24 cellular contexts compared by ENCODE assay signal in the genomic region with DNA sequence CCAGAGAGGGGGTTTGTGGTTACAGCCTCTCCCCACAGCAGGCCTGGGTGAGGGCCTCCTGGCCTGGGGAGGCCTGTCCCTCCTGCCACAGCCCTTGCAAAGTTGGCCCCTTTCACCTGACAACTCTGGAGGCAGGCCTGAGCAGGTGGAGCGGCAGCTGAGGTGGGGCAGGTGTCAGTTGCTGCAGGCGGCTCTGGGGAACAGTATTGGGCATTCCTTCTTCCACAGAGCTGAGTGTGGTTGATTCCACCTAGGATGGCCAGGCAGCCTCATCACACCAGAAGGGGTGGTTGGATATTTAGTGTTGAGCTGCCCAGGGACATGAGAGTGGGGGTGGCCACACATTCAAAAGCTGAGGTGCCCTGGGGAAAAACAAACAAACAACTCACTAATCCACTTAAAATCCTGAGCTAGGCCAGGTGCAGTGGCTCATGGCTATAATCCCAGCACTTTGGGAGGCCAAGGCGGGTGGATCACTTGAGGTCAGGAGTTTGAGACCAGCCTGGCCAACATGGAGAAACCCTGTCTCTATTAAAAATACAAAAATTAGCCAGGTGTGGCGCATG. TPM values are rescaled to one million over a fixed set of nuclear protein-coding genes. Genes with fewer than 3 reads are reported as not detected.
A peak's percentile ranks its signal among the peaks of the same experiment; 100 is the strongest.
DNase-seq lines count a peak whose midpoint lies in the region; ATAC-seq lines count a peak whose summit lies in the region.
"Had no signal": no experiment of that assay in that cellular context is flagged by ENCODE, and none has a peak within 500 bp of the region (broad histone marks: within the 10 kb centered on the region; RNA-seq: fewer than 3 reads in every experiment).

No MANE protein-coding gene starts in this region.

- H3K9ac ChIP-seq in mesenchymal stem cell (ENCODE audit: low read length): no peak overlapping the region
- H3K9ac ChIP-seq: KMS-11 had no signal

- no peak overlapping the region for H3K27ac ChIP-seq in mesenchymal stem cell (ENCODE audit: low read length, poor library complexity, severe bottlenecking)
- H3K27ac ChIP-seq: adrenal gland, hepatocyte, KMS-11, thyroid gland had no signal

- peaks cover 0 to 14% of the 10 kb centered on the region in 2 experiments for H3K27me3 ChIP-seq in mesenchymal stem cell (ENCODE audit: control insufficient read depth in 1 of 2, insufficient read depth in 1 of 2, low read length in 2 of 2)
- H3K27me3 ChIP-seq: adrenal gland, hepatocyte, thyroid gland had no signal

- H4K8ac ChIP-seq in mesenchymal stem cell (ENCODE audit: low read length): no peak overlapping the region

- H3K9me3 ChIP-seq in mesenchymal stem cell (ENCODE audit: control insufficient read depth, low read length): no peaks in the 10 kb centered on the region
- H3K9me3 ChIP-seq: adrenal gland, thyroid gland had no signal

- H3K4me2 ChIP-seq in mesenchymal stem cell (ENCODE audit: low read length, poor library complexity, severe bottlenecking): no peak overlapping the region
- H3K4me2 ChIP-seq: hepatocyte, KMS-11 had no signal

- H3K36me3 ChIP-seq in mesenchymal stem cell (ENCODE audit: control insufficient read depth in 1 of 2, insufficient read depth in 2 of 2, low read depth in 1 of 2, low read length in 2 of 2): no peaks in the 10 kb centered on the region
- H3K36me3 ChIP-seq: adrenal gland, thyroid gland had no signal

- H3K23ac ChIP-seq in mesenchymal stem cell (ENCODE audit: low read length in 2 of 2): no peak overlapping the region

- peak overlapping the region; percentile 67 for H4K91ac ChIP-seq in mesenchymal stem cell (ENCODE audit: low read length)

- H3K14ac ChIP-seq in mesenchymal stem cell (ENCODE audit: low read length in 2 of 2): no peak overlapping the region

- H3K36me3 Mint-ChIP-seq in activated CD4-positive, alpha-beta T cell treated with anti-CD3 and anti-CD28 coated beads for 36 hours (ENCODE audit: low read depth): no peaks in the 10 kb centered on the region
- H3K36me3 Mint-ChIP-seq: natural killer cell had no signal

- peak; percentile 16 for DNase-seq in DMS79 (lab: John Stamatoyannopoulos, UW)
- peak; percentile 53 to 87 (median 62) for DNase-seq in NCI-H1417 (lab: John Stamatoyannopoulos, UW)
- peak; percentile 56 for DNase-seq in NCI-H774 (lab: John Stamatoyannopoulos, UW)
- no peak for DNase-seq in mesenchymal stem cell
- no peak for DNase-seq in OCI-M2 (lab: John Stamatoyannopoulos, UW; ENCODE audit: unreplicated experiment)
- no peak for DNase-seq in NCI-H1694 (lab: John Stamatoyannopoulos, UW)
- no peak for DNase-seq in activated CD4-positive, alpha-beta T cell treated with anti-CD3 and anti-CD28 coated beads for 36 hours
- DNase-seq: activated CD4-positive, alpha-beta T cell treated with anti-CD3 and anti-CD28 coated beads, Interleukin-2, amount 50 U/mL, for 1 hour; activated CD8-positive, alpha-beta memory T cell treated with anti-CD3 and anti-CD28 coated beads, Interleukin-2, amount 50 U/mL, for 4 hours; activated effector memory CD4-positive, alpha-beta T cell treated with anti-CD3 and anti-CD28 coated beads, Interleukin-2, amount 50 U/mL, for 16 hours; adrenal gland; HFFc6; mammary epithelial cell; natural killer cell; NCI-H446 treated with DMSO at 0.1 percent for 48 hours; OCI-M1; stimulated activated naive CD4-positive, alpha-beta T cell; thyroid gland had no signal

- 86% methylated on average over 4 of the region's 4 CpGs for WGBS in mesenchymal stem cell

- no peak overlapping the region for H2AK5ac ChIP-seq in mesenchymal stem cell (ENCODE audit: low read length, severe bottlenecking)

- no peak overlapping the region for H3K27ac Mint-ChIP-seq in activated CD4-positive, alpha-beta T cell treated with anti-CD3 and anti-CD28 coated beads for 36 hours
- H3K27ac Mint-ChIP-seq: dendritic cell treated with granulocyte-macrophage colony-stimulating factor and Interleukin-4, amounts not matched to agents 40 ng/mL and 50 ng/mL, for 4 days; HFFc6; natural killer cell had no signal

- no peak overlapping the region for H2BK12ac ChIP-seq in mesenchymal stem cell (ENCODE audit: low read length in 2 of 2)

- H3K9me3 Mint-ChIP-seq in activated CD4-positive, alpha-beta T cell treated with anti-CD3 and anti-CD28 coated beads for 36 hours (ENCODE audit: low read depth): no peaks in the 10 kb centered on the region
- H3K9me3 Mint-ChIP-seq: dendritic cell treated with granulocyte-macrophage colony-stimulating factor and Interleukin-4, amounts not matched to agents 40 ng/mL and 50 ng/mL, for 4 days; HFFc6; natural killer cell had no signal

- CTCF ChIA-PET in activated CD4-positive, alpha-beta T cell treated with anti-CD3 and anti-CD28 coated beads for 36 hours (lab: Charles Lee): interaction anchor here (0.8 kb wide), 1 partner anchor 639 kb away, joined by 3 read pairs; no protein-coding TSS in a partner anchor

- peak overlapping the region; percentile 57 for H2BK15ac ChIP-seq in mesenchymal stem cell (ENCODE audit: low read depth, poor library complexity, severe bottlenecking)

- POLR2A ChIA-PET in activated CD4-positive, alpha-beta T cell treated with anti-CD3 and anti-CD28 coated beads for 36 hours (lab: Charles Lee): no interaction called here

- no peak overlapping the region for H3K4me3 Mint-ChIP-seq in activated CD4-positive, alpha-beta T cell treated with anti-CD3 and anti-CD28 coated beads for 36 hours
- H3K4me3 Mint-ChIP-seq: dendritic cell treated with granulocyte-macrophage colony-stimulating factor and Interleukin-4, amounts not matched to agents 40 ng/mL and 50 ng/mL, for 4 days; HFFc6; natural killer cell had no signal

- ATAC-seq in activated CD4-positive, alpha-beta T cell treated with anti-CD3 and anti-CD28 coated beads for 36 hours: no peak

- peak overlapping the region in 1 of 2 experiments; percentile 88 for H3K4ac ChIP-seq in mesenchymal stem cell (ENCODE audit: low read depth in 1 of 2, low read length in 2 of 2)

- no peak overlapping the region for H3K4me3 ChIP-seq in mesenchymal stem cell (ENCODE audit: insufficient read depth in 1 of 2, low read depth in 1 of 2, low read length in 2 of 2)
- H3K4me3 ChIP-seq: adrenal gland, hepatocyte, thyroid gland had no signal

- peaks cover under 1% of the 10 kb centered on the region for H3K4me1 ChIP-seq in mesenchymal stem cell (ENCODE audit: control insufficient read depth, insufficient read depth, low read depth, low read length)
- H3K4me1 ChIP-seq: adrenal gland, thyroid gland had no signal

- H2BK120ac ChIP-seq in mesenchymal stem cell (ENCODE audit: low read depth, low read length): no peak overlapping the region

- no peaks in the 10 kb centered on the region for H3K27me3 Mint-ChIP-seq in activated CD4-positive, alpha-beta T cell treated with anti-CD3 and anti-CD28 coated beads for 36 hours

- H3K18ac ChIP-seq in mesenchymal stem cell (ENCODE audit: low read depth in 1 of 2, low read length in 2 of 2): no peak overlapping the region

- H2AFZ ChIP-seq in mesenchymal stem cell (ENCODE audit: low read depth, low read length): no peak overlapping the region
- H2AFZ ChIP-seq: hepatocyte had no signal

- H2BK5ac ChIP-seq in mesenchymal stem cell (ENCODE audit: low read depth, low read length, poor library complexity, severe bottlenecking): no peak overlapping the region

- intact Hi-C loops in activated CD4-positive, alpha-beta T cell treated with anti-CD3 and anti-CD28 coated beads for 36 hours (cut with DNase I, micrococcal nuclease): no loop called here

- H3K79me1 ChIP-seq in mesenchymal stem cell (replicated peaks; ENCODE audit: low read length, poor library complexity, severe bottlenecking): no peaks in the 10 kb centered on the region

- peaks cover 10% of the 10 kb centered on the region for H3K4me1 Mint-ChIP-seq in activated CD4-positive, alpha-beta T cell treated with anti-CD3 and anti-CD28 coated beads for 36 hours

RNA-seq across cellular contexts. Expression of gene PIGP, which starts 31.1 kb away (rescaled TPM):
- 19.3 TPM for polyA plus RNA-seq in mesenchymal stem cell (2013, experiment 1 of 2)
- 20.5 TPM for polyA plus RNA-seq in mesenchymal stem cell (2013, experiment 2 of 2)
- 10 to 100 TPM; 32.8 to 41.0 TPM for total RNA-seq in activated CD4-positive, alpha-beta T cell treated with anti-CD3 and anti-CD28 coated beads for 36 hours

RNA-seq across cellular contexts. Expression of gene TTC3, which starts 31.3 kb away (rescaled TPM):
- 144 TPM for polyA plus RNA-seq in mesenchymal stem cell (2013, experiment 1 of 2)
- 137 TPM for polyA plus RNA-seq in mesenchymal stem cell (2013, experiment 2 of 2)
- 10 to 100 TPM; 65.1 to 78.9 TPM for total RNA-seq in activated CD4-positive, alpha-beta T cell treated with anti-CD3 and anti-CD28 coated beads for 36 hours

RNA-seq across cellular contexts. Expression of gene RIPPLY3, which starts 35.3 kb away (rescaled TPM):
- polyA plus RNA-seq in mesenchymal stem cell (2013, experiment 1 of 2): 0.03 TPM
- 0.05 TPM for polyA plus RNA-seq in mesenchymal stem cell (2013, experiment 2 of 2)
- under 1 TPM in 1 of 2 experiments, not detected in 1; 0.16 TPM for total RNA-seq in activated CD4-positive, alpha-beta T cell treated with anti-CD3 and anti-CD28 coated beads for 36 hours
- total RNA-seq: endothelial cell of umbilical vein; G401; HFFc6; natural killer cell; T-helper 1 cell treated with Interleukin-12 subunit alpha and Interleukin-12 subunit beta and Interleukin-4 antibody, amounts not matched to agents 30 ng/mL and 1 ng/mL, for 36 hours; thyroid gland had no signal

Comparison
In these comparisons a context has a peak if more than half of its experiments do, and no peak if none do; other contexts are left out.
1. DNase-seq: peak in DMS79 (single experiment), NCI-H1417 (3 of 3) and NCI-H774 (single experiment); none in mesenchymal stem cell (single experiment), OCI-M2 (single experiment), NCI-H1694 (single experiment) and activated CD4-positive, alpha-beta T cell treated with anti-CD3 and anti-CD28 coated beads for 36 hours (single experiment).